9 cellular contexts compared by ENCODE assay signal in genomic region chr21:37631319-37632117, GRCh38.
DNase-seq lines count a peak whose midpoint lies in the region; ATAC-seq and TF ChIP-seq lines count a peak whose summit lies in the region.
"Had no signal": no experiment of that assay in that cellular context is flagged by ENCODE, and none has a peak within 500 bp of the region (broad histone marks: within the 10 kb centered on the region; RNA-seq: fewer than 3 reads in every experiment).

No MANE protein-coding gene starts in this region.

- H3K4me1 Mint-ChIP-seq in WTC11: peaks cover 36% of the 10 kb centered on the region

- peak overlapping the region; percentile 27 for H3K4me3 Mint-ChIP-seq in WTC11

- intact Hi-C loops in posterior vena cava (cut with DNase I): no loop called here

- DNase-seq in WTC11 (ENCODE audit: low spot score): peak; percentile 36
- peak; percentile 71 to 93 for DNase-seq in lung microvascular endothelial cell (ENCODE audit: low read depth in 2 of 2)
- no peak for DNase-seq in DMS79 treated with DMSO at 0.1 percent for 48 hours (lab: John Stamatoyannopoulos, UW)
- no peak for DNase-seq in effector CD8-positive, alpha-beta T cell (lab: John Stamatoyannopoulos, UW)
- DNase-seq in GM03348 (ENCODE audit: low spot score): no peak
- DNase-seq in posterior vena cava (ENCODE audit: low spot score): no peak
- DNase-seq: KBM-7 had no signal

- TF ChIP-seq CTCF in WTC11 (IDR thresholded peaks at IDR 0.05): no peak

- ATAC-seq in GM18502 (IDR thresholded peaks at IDR 0.05; ENCODE audit: poor library complexity, unreplicated experiment) (peak; percentile 82), HG02571 (IDR thresholded peaks at IDR 0.05; ENCODE audit: unreplicated experiment) (peak; percentile 79), WTC11 (peak; percentile 91)

- POLR2A ChIA-PET in WTC11 (lab: Charles Lee): no interaction called here

- peaks cover 21% of the 10 kb centered on the region for H3K36me3 Mint-ChIP-seq in WTC11

- no peaks in the 10 kb centered on the region for H3K27me3 Mint-ChIP-seq in WTC11 (ENCODE audit: low read depth)

- CTCF ChIA-PET in WTC11 (lab: Charles Lee): interaction anchor here (1.0 to 1.1 kb wide), 2 partner anchors 12 to 43 kb away, joined by 3 read pairs; no protein-coding TSS in a partner anchor

- peak overlapping the region; percentile 93 for H3K27ac Mint-ChIP-seq in WTC11

- H3K9me3 Mint-ChIP-seq in WTC11: peaks cover 31% of the 10 kb centered on the region

TF ChIP-seq in WTC11, 78 proteins besides CTCF, POLR2A, EP300 and RAD21:
- no peak for TF ChIP-seq PREB (CRISPR knock-in tag; IDR thresholded peaks at IDR 0.05; ENCODE audit: borderline replicate concordance)
- no peak for TF ChIP-seq SP1 (CRISPR knock-in tag; conservative IDR thresholded peaks at IDR 0.05)
- no peak for TF ChIP-seq NFYB (CRISPR knock-in tag; conservative IDR thresholded peaks at IDR 0.05; ENCODE audit: low read depth)
- 0 out of 2 replicates have a peak, but pooled peaks have one; percentile 19 for TF ChIP-seq PRDM15 (CRISPR knock-in tag; IDR thresholded peaks at IDR 0.05)
- TF ChIP-seq E2F5 (CRISPR knock-in tag; IDR thresholded peaks at IDR 0.05): no peak
- 0 out of 2 replicates have a peak, but pooled peaks have one; percentile 44 for TF ChIP-seq ZBTB43 (CRISPR knock-in tag; IDR thresholded peaks at IDR 0.05)
TF ChIP-seq in WTC11: peak in this region for 2.

Comparison
In these comparisons a context has a peak if more than half of its experiments do, and no peak if none do; other contexts are left out.
1. DNase-seq: peak in WTC11 (single experiment) and lung microvascular endothelial cell (2 of 2); none in DMS79 treated with DMSO at 0.1 percent for 48 hours (single experiment), effector CD8-positive, alpha-beta T cell (single experiment), GM03348 (single experiment) and posterior vena cava (single experiment).
2. Peak in every context shown above with its lines, with median percentiles within 50 percentile points of each other: ATAC-seq.